In the genomic region with DNA sequence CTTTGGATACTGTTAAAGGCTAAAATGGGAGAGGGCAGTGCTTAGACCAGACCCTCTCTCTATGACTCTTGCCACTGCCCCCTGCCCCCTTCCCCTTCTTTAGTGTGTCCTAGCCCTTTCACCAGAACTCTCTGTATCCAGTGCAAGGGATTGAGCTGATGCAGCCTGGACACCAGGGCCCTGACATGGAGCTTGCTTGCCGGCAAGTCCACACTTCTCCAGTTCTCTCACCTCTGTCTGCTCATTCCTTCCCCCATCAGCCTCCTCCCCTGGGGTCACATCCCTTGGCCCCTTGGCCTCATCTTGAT, we compare ENCODE assay signal across 20 cellular contexts. TPM values are rescaled to one million over a fixed set of nuclear protein-coding genes. Genes with fewer than 3 reads are reported as not detected.
"Had no signal": no experiment of that assay in that cellular context is flagged by ENCODE, and none has a peak within 500 bp of the region (broad histone marks: within the 10 kb centered on the region; RNA-seq: fewer than 3 reads in every experiment).

No MANE protein-coding gene starts in this region.

- H3K4me3 Mint-ChIP-seq: activated CD4-positive, alpha-beta T cell treated with anti-CD3 and anti-CD28 coated beads, Interleukin-2, amount 10 ng/mL, durations not matched to agents 7 days and 5 days had no signal

- ATAC-seq: gastroesophageal sphincter, left lobe of liver had no signal

- H3K36me3 ChIP-seq: gastroesophageal sphincter, neutrophil, transverse colon had no signal

- H3K9me3 ChIP-seq: gastroesophageal sphincter, neutrophil, transverse colon had no signal

- H3K27ac Mint-ChIP-seq: activated CD4-positive, alpha-beta T cell treated with anti-CD3 and anti-CD28 coated beads, Interleukin-2, amount 10 ng/mL, durations not matched to agents 7 days and 5 days had no signal

- DNase-seq: activated CD4-positive, alpha-beta T cell treated with anti-CD3 and anti-CD28 coated beads, Interleukin-2, amount 10 ng/mL, durations not matched to agents 7 days and 5 days; activated CD8-positive, alpha-beta memory T cell treated with anti-CD3 and anti-CD28 coated beads for 24 hours; activated gamma-delta T cell treated with Interleukin-2 at 50 U/mL for 16 hours; anterior cingulate cortex; dorsolateral prefrontal cortex; erythroblast; mammary epithelial cell; naive B cell; retina; stimulated activated CD4-positive, alpha-beta T cell treated with anti-CD3 and anti-CD28 coated beads, Interleukin-15, amount 100 ng/mL, for 24 hours; stimulated activated CD4-positive, alpha-beta T cell treated with anti-CD3 and anti-CD28 coated beads, Interleukin-4, amount 100 ng/mL, for 24 hours; stimulated activated naive CD4-positive, alpha-beta T cell; T-helper 9 cell; transverse colon had no signal

- H3K27ac ChIP-seq: dorsolateral prefrontal cortex, gastroesophageal sphincter, neutrophil, skin epidermis, transverse colon had no signal

- H3K9me3 Mint-ChIP-seq: activated CD4-positive, alpha-beta T cell treated with anti-CD3 and anti-CD28 coated beads, Interleukin-2, amount 10 ng/mL, durations not matched to agents 7 days and 5 days; naive B cell had no signal

- H3K4me3 ChIP-seq: dorsolateral prefrontal cortex, gastroesophageal sphincter, transverse colon had no signal

RNA-seq across cellular contexts. Expression of a gene that starts 1.5 kb away (rescaled TPM):
- total RNA-seq: activated CD4-positive, alpha-beta T cell treated with anti-CD3 and anti-CD28 coated beads, Interleukin-2, amount 10 ng/mL, durations not matched to agents 7 days and 5 days; mammary epithelial cell; mononuclear cell had no signal

RNA-seq across cellular contexts. Expression of a gene that starts 22.6 kb away (rescaled TPM):
- total RNA-seq: gastroesophageal sphincter, left lobe of liver, subcutaneous adipose tissue had no signal

RNA-seq across cellular contexts. Expression of a gene that starts 26.5 kb away (rescaled TPM):
- total RNA-seq: activated CD4-positive, alpha-beta T cell treated with anti-CD3 and anti-CD28 coated beads, Interleukin-2, amount 10 ng/mL, durations not matched to agents 7 days and 5 days; gastroesophageal sphincter; left lobe of liver; mammary epithelial cell; mononuclear cell; subcutaneous adipose tissue; transverse colon had no signal
